In the genomic region with DNA sequence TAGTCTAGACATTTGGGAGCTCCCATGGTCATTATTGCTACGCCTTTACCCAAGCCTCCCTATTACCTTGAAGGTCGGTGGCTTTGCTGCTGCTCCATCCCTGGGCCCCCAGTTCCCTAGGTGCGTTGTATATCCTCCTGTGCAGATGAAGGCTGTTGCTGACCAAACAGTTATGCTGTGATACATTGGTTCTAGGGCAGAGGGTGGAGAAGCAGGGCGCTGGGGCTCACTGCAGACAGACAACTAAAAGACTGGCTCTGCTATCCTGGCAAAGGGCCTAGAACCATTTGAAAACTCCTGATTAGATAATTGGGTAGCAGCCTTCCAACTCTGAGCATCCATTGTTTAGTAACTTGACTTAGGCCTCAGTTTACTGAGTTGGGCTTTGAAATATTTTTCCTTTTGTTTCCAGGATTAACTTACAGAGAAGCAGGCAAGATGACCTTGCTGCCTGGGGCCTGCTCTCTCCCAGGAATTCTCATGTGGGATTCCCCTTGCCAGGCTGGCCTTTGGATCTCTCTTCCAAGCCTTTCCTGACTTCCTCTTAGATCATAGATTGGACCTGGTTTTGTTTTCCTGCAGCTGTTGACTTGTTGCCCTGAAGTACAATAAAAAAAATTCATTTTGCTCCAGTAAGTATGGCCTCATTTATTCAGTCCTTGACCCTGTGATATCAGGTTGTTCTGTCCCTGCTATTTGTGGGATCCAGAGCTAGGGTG, we compare ENCODE assay signal across 1 cellular context.
A peak's percentile ranks its signal among the peaks of the same experiment; 100 is the strongest.
TF ChIP-seq lines count a peak whose summit lies in the region.

No MANE protein-coding gene starts in this region.

TF ChIP-seq in HepG2, 621 proteins besides CTCF, POLR2A, EP300 and RAD21:
- TF ChIP-seq, protein P1, sequence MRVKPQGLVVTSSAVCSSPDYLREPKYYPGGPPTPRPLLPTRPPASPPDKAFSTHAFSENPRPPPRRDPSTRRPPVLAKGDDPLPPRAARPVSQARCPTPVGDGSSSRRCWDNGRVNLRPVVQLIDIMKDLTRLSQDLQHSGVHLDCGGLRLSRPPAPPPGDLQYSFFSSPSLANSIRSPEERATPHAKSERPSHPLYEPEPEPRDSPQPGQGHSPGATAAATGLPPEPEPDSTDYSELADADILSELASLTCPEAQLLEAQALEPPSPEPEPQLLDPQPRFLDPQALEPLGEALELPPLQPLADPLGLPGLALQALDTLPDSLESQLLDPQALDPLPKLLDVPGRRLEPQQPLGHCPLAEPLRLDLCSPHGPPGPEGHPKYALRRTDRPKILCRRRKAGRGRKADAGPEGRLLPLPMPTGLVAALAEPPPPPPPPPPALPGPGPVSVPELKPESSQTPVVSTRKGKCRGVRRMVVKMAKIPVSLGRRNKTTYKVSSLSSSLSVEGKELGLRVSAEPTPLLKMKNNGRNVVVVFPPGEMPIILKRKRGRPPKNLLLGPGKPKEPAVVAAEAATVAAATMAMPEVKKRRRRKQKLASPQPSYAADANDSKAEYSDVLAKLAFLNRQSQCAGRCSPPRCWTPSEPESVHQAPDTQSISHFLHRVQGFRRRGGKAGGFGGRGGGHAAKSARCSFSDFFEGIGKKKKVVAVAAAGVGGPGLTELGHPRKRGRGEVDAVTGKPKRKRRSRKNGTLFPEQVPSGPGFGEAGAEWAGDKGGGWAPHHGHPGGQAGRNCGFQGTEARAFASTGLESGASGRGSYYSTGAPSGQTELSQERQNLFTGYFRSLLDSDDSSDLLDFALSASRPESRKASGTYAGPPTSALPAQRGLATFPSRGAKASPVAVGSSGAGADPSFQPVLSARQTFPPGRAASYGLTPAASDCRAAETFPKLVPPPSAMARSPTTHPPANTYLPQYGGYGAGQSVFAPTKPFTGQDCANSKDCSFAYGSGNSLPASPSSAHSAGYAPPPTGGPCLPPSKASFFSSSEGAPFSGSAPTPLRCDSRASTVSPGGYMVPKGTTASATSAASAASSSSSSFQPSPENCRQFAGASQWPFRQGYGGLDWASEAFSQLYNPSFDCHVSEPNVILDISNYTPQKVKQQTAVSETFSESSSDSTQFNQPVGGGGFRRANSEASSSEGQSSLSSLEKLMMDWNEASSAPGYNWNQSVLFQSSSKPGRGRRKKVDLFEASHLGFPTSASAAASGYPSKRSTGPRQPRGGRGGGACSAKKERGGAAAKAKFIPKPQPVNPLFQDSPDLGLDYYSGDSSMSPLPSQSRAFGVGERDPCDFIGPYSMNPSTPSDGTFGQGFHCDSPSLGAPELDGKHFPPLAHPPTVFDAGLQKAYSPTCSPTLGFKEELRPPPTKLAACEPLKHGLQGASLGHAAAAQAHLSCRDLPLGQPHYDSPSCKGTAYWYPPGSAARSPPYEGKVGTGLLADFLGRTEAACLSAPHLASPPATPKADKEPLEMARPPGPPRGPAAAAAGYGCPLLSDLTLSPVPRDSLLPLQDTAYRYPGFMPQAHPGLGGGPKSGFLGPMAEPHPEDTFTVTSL (CRISPR knock-in tag; IDR thresholded peaks at IDR 0.05; ENCODE audit: borderline replicate concordance) = peak; percentile 35; the same call in 1 of the 2 replicates
- TF ChIP-seq POLR2G (IDR thresholded peaks at IDR 0.05; ENCODE audit: low read depth, low read length) (no peak), BCL6 (CRISPR knock-in tag; IDR thresholded peaks at IDR 0.05) (peak; percentile 20; the same call in 1 of the 2 replicates), MTF1 (CRISPR knock-in tag; IDR thresholded peaks at IDR 0.05) (no peak), SALL1 (CRISPR knock-in tag; IDR thresholded peaks at IDR 0.05) (peak; percentile 48), ELF3 (CRISPR knock-in tag; IDR thresholded peaks at IDR 0.05) (peak; percentile 63), SOX13 (IDR thresholded peaks at IDR 0.05) (no peak), SOX13 (CRISPR knock-in tag; conservative IDR thresholded peaks at IDR 0.05 in 1 of 2, IDR thresholded peaks at IDR 0.05 in 1 of 2) (peak in 1 of 2 experiments; percentile 74; a peak in 2 of 4 replicates), ETV5 (CRISPR knock-in tag; IDR thresholded peaks at IDR 0.05; ENCODE audit: borderline replicate concordance) (peak; percentile 15; the same call in 1 of the 2 replicates), SMAD9 (CRISPR knock-in tag; IDR thresholded peaks at IDR 0.05) (no peak), POGZ (CRISPR knock-in tag; IDR thresholded peaks at IDR 0.05) (0 out of 2 replicates have a peak, but pooled peaks have one; percentile 33), ELF1 (CRISPR knock-in tag; IDR thresholded peaks at IDR 0.05) (0 out of 2 replicates have a peak, but pooled peaks have one; percentile 19), SPEN (CRISPR knock-in tag; IDR thresholded peaks at IDR 0.05; ENCODE audit: low read depth) (0 out of 2 replicates have a peak, but pooled peaks have one; percentile 17), MED1 (CRISPR knock-in tag; IDR thresholded peaks at IDR 0.05) (peak; percentile 46; the same call in 1 of the 2 replicates), HMG20A (CRISPR knock-in tag; IDR thresholded peaks at IDR 0.05; ENCODE audit: borderline replicate concordance) (peak; percentile 46; the same call in 1 of the 2 replicates), RARA (CRISPR knock-in tag; IDR thresholded peaks at IDR 0.05) (peak; percentile 46; the same call in 1 of the 2 replicates), PHF20 (CRISPR knock-in tag; IDR thresholded peaks at IDR 0.05) (no peak), KLF6 (CRISPR knock-in tag; IDR thresholded peaks at IDR 0.05) (no peak), NFIC (IDR thresholded peaks at IDR 0.05; ENCODE audit: low read length) (no peak), SNRNP70 (IDR thresholded peaks at IDR 0.05; ENCODE audit: low read depth, low read length) (no peak), ASH2L (IDR thresholded peaks at IDR 0.05; ENCODE audit: insufficient read length, low read depth, low read length) (peak; percentile 45), NCOA2 (CRISPR knock-in tag; IDR thresholded peaks at IDR 0.05) (0 out of 2 replicates have a peak, but pooled peaks have one; percentile 20), TEAD3 (CRISPR knock-in tag; optimal IDR thresholded peaks at IDR 0.05; ENCODE audit: borderline replicate concordance) (peak; percentile 40), TGIF2 (CRISPR knock-in tag; IDR thresholded peaks at IDR 0.05) (no peak), SOX6 (IDR thresholded peaks at IDR 0.05) (no peak), SOX6 (CRISPR knock-in tag; IDR thresholded peaks at IDR 0.05) (peak; percentile 70), TEAD2 (CRISPR knock-in tag; IDR thresholded peaks at IDR 0.05) (no peak), SOX5 (CRISPR knock-in tag; IDR thresholded peaks at IDR 0.05; ENCODE audit: borderline replicate concordance) (peak; percentile 75), PITX1 (CRISPR knock-in tag; IDR thresholded peaks at IDR 0.05) (peak; percentile 53; the same call in 1 of the 2 replicates), FOXP1 (IDR thresholded peaks at IDR 0.05) (no peak), FOXP1 (CRISPR knock-in tag; IDR thresholded peaks at IDR 0.05) (peak; percentile 32; the same call in 1 of the 2 replicates)
- TF ChIP-seq, protein P2, sequence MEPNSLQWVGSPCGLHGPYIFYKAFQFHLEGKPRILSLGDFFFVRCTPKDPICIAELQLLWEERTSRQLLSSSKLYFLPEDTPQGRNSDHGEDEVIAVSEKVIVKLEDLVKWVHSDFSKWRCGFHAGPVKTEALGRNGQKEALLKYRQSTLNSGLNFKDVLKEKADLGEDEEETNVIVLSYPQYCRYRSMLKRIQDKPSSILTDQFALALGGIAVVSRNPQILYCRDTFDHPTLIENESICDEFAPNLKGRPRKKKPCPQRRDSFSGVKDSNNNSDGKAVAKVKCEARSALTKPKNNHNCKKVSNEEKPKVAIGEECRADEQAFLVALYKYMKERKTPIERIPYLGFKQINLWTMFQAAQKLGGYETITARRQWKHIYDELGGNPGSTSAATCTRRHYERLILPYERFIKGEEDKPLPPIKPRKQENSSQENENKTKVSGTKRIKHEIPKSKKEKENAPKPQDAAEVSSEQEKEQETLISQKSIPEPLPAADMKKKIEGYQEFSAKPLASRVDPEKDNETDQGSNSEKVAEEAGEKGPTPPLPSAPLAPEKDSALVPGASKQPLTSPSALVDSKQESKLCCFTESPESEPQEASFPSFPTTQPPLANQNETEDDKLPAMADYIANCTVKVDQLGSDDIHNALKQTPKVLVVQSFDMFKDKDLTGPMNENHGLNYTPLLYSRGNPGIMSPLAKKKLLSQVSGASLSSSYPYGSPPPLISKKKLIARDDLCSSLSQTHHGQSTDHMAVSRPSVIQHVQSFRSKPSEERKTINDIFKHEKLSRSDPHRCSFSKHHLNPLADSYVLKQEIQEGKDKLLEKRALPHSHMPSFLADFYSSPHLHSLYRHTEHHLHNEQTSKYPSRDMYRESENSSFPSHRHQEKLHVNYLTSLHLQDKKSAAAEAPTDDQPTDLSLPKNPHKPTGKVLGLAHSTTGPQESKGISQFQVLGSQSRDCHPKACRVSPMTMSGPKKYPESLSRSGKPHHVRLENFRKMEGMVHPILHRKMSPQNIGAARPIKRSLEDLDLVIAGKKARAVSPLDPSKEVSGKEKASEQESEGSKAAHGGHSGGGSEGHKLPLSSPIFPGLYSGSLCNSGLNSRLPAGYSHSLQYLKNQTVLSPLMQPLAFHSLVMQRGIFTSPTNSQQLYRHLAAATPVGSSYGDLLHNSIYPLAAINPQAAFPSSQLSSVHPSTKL (CRISPR knock-in tag; IDR thresholded peaks at IDR 0.05) = peak; percentile 55
